ENCODE assay signal across 9 cellular contexts in the genomic region with DNA sequence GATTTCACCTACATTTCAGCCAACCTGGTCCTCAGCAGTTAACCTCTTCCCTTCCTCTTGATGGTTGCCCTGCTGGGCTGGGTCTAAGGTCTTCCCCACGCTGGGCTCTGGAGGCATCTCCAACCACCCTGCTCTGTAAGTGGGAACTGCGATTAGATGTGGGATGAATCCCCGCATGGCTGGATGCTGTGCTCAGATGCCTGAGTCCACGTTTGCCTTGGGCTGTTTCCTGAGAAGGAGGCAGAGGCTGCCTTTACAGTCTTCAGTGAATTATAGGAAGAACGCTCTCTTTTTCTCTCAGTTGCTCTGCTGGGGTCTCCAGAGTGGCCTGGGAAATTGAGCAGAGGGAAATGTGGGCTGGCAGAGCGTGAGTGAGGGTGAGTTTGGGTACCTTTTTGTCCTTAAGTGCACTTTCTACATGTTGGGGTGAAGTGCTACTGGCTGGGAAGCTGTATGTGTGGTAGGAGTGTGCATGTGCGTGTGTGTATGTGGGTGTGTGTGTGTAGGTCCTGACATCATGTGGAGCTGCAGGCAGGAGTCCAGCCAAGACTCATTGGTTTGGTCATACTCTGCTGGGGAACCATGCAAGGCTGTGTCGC. TPM values are rescaled to one million over a fixed set of nuclear protein-coding genes. Genes with fewer than 3 reads are reported as not detected.
DNase-seq lines count a peak whose midpoint lies in the region; ATAC-seq, FAIRE-seq and TF ChIP-seq lines count a peak whose summit lies in the region.
"Had no signal": no experiment of that assay in that cellular context is flagged by ENCODE, and none has a peak within 500 bp of the region (broad histone marks: within the 10 kb centered on the region; RNA-seq: fewer than 3 reads in every experiment).

No MANE protein-coding gene starts in this region.

- H3K4me3 ChIP-seq in fibroblast of mammary gland (ENCODE audit: control insufficient read depth, low read depth, low read length), result no peak overlapping the region

- peak overlapping the region; percentile 100 for H3K27ac Mint-ChIP-seq in activated CD8-positive, alpha-beta T cell treated with anti-CD3 and anti-CD28 coated beads for 36 hours

- H3K27me3 Mint-ChIP-seq in activated CD8-positive, alpha-beta T cell treated with anti-CD3 and anti-CD28 coated beads for 36 hours, result no peaks in the 10 kb centered on the region

- H3K9me3 Mint-ChIP-seq in activated CD8-positive, alpha-beta T cell treated with anti-CD3 and anti-CD28 coated beads for 36 hours, result peaks cover 19% of the 10 kb centered on the region

- no peak for TF ChIP-seq CTCF in activated CD8-positive, alpha-beta T cell treated with anti-CD3 and anti-CD28 coated beads for 36 hours (IDR thresholded peaks at IDR 0.05)
- no peak for TF ChIP-seq CTCF in fibroblast of mammary gland (conservative IDR thresholded peaks at IDR 0.05; ENCODE audit: control insufficient read depth, insufficient read depth, low read depth, low read length)

- peaks cover 50% of the 10 kb centered on the region for H3K4me1 Mint-ChIP-seq in activated CD8-positive, alpha-beta T cell treated with anti-CD3 and anti-CD28 coated beads for 36 hours (ENCODE audit: low read depth)

- peak overlapping the region; percentile 97 for H3K4me3 Mint-ChIP-seq in activated CD8-positive, alpha-beta T cell treated with anti-CD3 and anti-CD28 coated beads for 36 hours
- H3K4me3 Mint-ChIP-seq: neural crest cell had no signal

- TF ChIP-seq POLR2A in GM12892 (IDR thresholded peaks at IDR 0.05; ENCODE audit: low read depth, low read length), result no peak

- H3K36me3 Mint-ChIP-seq in activated CD8-positive, alpha-beta T cell treated with anti-CD3 and anti-CD28 coated beads for 36 hours (ENCODE audit: low read depth), result peaks cover 44% of the 10 kb centered on the region

- ATAC-seq in activated CD8-positive, alpha-beta T cell treated with anti-CD3 and anti-CD28 coated beads for 36 hours, result peak; percentile 22
- ATAC-seq in HG02642 (IDR thresholded peaks at IDR 0.05; ENCODE audit: poor library complexity, unreplicated experiment) (no peak), GM18520 (IDR thresholded peaks at IDR 0.05; ENCODE audit: unreplicated experiment) (no peak), HG02885 (IDR thresholded peaks at IDR 0.05; ENCODE audit: poor library complexity, unreplicated experiment) (no peak)

- CTCF ChIA-PET in activated CD8-positive, alpha-beta T cell treated with anti-CD3 and anti-CD28 coated beads for 36 hours (lab: Charles Lee), result interaction anchor here (0.7 to 4.5 kb wide), 14 partner anchors 9 to 303 kb away, joined by 3 to 41 read pairs (median 4); a partner anchor contains a TSS

- DNase-seq in GM12892 (ENCODE audit: insufficient read length), result no peak
- peak; percentile 73 for DNase-seq in activated CD8-positive, alpha-beta T cell treated with anti-CD3 and anti-CD28 coated beads for 36 hours
- peak; percentile 18 for DNase-seq in fibroblast of mammary gland (ENCODE audit: low read depth)
- DNase-seq in stimulated activated CD4-positive, alpha-beta T cell treated with anti-CD3 and anti-CD28 coated beads, Interleukin-4, amount 100 ng/mL, for 24 hours, result peak; percentile 44
- no peak for DNase-seq in NCI-H345 treated with DMSO at 0.1 percent for 48 hours (lab: John Stamatoyannopoulos, UW; ENCODE audit: unreplicated experiment)

- POLR2A ChIA-PET in activated CD8-positive, alpha-beta T cell treated with anti-CD3 and anti-CD28 coated beads for 36 hours (lab: Charles Lee), result interaction anchor here (0.6 to 8.3 kb wide), 30 partner anchors 8 to 303 kb away, joined by 3 to 157 read pairs (median 5); a partner anchor contains a TSS

- peak; percentile 57 for FAIRE-seq in GM12892 (lab: Jason Lieb, UNC)

- intact Hi-C loops in activated CD8-positive, alpha-beta T cell treated with anti-CD3 and anti-CD28 coated beads for 36 hours (cut with micrococcal nuclease), result loop anchor here (2.0 to 5.0 kb wide), 4 partner anchors 35 to 285 kb away; a partner anchor contains a TSS

RNA-seq across cellular contexts. Expression of a gene that starts 1.5 kb away (rescaled TPM):
- polyA plus RNA-seq in GM12892 (2012; ENCODE audit: missing spikeins), result 5.4 TPM
- total RNA-seq in activated CD8-positive, alpha-beta T cell treated with anti-CD3 and anti-CD28 coated beads for 36 hours, result 1 to 10 TPM; 8.6 to 8.7 TPM
- total RNA-seq: neural crest cell had no signal

Comparison
In these comparisons a context has a peak if more than half of its experiments do, and no peak if none do; other contexts are left out.
1. DNase-seq: peak in activated CD8-positive, alpha-beta T cell treated with anti-CD3 and anti-CD28 coated beads for 36 hours (single experiment), fibroblast of mammary gland (single experiment) and stimulated activated CD4-positive, alpha-beta T cell treated with anti-CD3 and anti-CD28 coated beads, Interleukin-4, amount 100 ng/mL, for 24 hours (single experiment); none in GM12892 (single experiment) and NCI-H345 treated with DMSO at 0.1 percent for 48 hours (single experiment).